In the genomic region with DNA sequence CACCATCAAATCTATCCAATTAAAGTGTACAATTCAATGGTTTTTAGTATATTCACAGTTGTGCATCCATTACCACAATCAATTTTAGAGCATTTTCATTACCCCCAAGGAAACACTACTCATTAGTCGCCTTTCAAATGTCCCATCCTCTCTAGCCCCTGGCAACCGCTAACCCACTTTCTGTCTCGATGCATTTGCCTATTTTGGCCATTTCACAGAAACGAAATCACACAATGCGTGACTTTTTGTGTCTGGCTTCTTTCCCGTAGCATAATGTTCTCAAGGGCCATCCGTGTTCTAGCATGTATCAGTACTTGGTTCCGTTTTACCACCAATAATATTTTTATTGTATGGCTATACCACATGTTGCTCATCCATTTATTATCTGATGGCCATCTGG, we compare ENCODE assay signal across 6 cellular contexts. TPM values are rescaled to one million over a fixed set of nuclear protein-coding genes. Genes with fewer than 3 reads are reported as not detected.
"Had no signal": no experiment of that assay in that cellular context is flagged by ENCODE, and none has a peak within 500 bp of the region (broad histone marks: within the 10 kb centered on the region; RNA-seq: fewer than 3 reads in every experiment).

No MANE protein-coding gene starts in this region.

- H3K4me3 Mint-ChIP-seq: GM23338, H9 had no signal

- H3K9me3 Mint-ChIP-seq: GM23338, H9 had no signal

- ATAC-seq: GM23338, K562 had no signal

- H3K4me2 ChIP-seq: GM23338 had no signal

- DNase-seq: H9, HCEC 1CT, IMR-90, KG1 had no signal

- H3K4me3 ChIP-seq: GM23338, K562 had no signal

- H2AFZ ChIP-seq: GM23338 had no signal

- H3K27ac Mint-ChIP-seq: GM23338, H9 had no signal

RNA-seq across cellular contexts. Expression of gene PPP1R3G, which starts 51.7 kb away (rescaled TPM):
- total RNA-seq: H9 had no signal
